ENCODE assay signal across 14 cellular contexts in the genomic region with DNA sequence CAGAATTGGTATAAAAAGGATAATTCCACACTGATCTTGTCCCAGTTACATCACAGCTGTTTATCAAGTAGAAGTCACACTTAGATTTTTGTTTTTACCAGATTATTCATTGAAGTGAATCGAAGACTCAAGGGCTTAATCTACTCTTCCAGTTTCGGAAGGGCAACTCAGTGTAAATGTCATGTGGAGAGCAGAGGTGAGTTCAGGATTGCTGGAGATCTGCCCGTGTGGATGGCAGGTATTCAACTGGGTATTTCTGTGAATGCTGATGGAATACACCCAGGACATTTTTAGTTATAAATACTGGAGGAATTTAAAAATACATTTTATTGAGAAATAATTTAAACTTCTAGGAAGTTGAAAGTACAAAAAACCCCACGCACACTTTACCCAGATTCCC. TPM values are rescaled to one million over a fixed set of nuclear protein-coding genes. Genes with fewer than 3 reads are reported as not detected.
DNase-seq lines count a peak whose midpoint lies in the region; ATAC-seq and TF ChIP-seq lines count a peak whose summit lies in the region.
"Had no signal": no experiment of that assay in that cellular context is flagged by ENCODE, and none has a peak within 500 bp of the region (broad histone marks: within the 10 kb centered on the region; RNA-seq: fewer than 3 reads in every experiment).

No MANE protein-coding gene starts in this region.

- intact Hi-C loops in CD4-positive, alpha-beta T cell (cut with DNase I, micrococcal nuclease) = no loop called here

- H3K9ac ChIP-seq in liver (ENCODE audit: low read depth in 1 of 2, low read length in 2 of 2) = no peak overlapping the region

- no peaks in the 10 kb centered on the region for H3K27me3 Mint-ChIP-seq in activated naive CD4-positive, alpha-beta T cell treated with anti-CD3 and anti-CD28 coated beads, Interleukin-2, amount 10 ng/mL, durations not matched to agents 7 days and 5 days
- H3K27me3 Mint-ChIP-seq in CD4-positive, alpha-beta T cell = no peaks in the 10 kb centered on the region
- no peaks in the 10 kb centered on the region for H3K27me3 Mint-ChIP-seq in chondrocyte (ENCODE audit: low read depth)

- H3K9me3 Mint-ChIP-seq in activated naive CD4-positive, alpha-beta T cell treated with anti-CD3 and anti-CD28 coated beads, Interleukin-2, amount 10 ng/mL, durations not matched to agents 7 days and 5 days = no peaks in the 10 kb centered on the region
- no peaks in the 10 kb centered on the region for H3K9me3 Mint-ChIP-seq in CD4-positive, alpha-beta T cell
- no peaks in the 10 kb centered on the region for H3K9me3 Mint-ChIP-seq in chondrocyte (ENCODE audit: low read depth)
- H3K9me3 Mint-ChIP-seq: CD14-positive monocyte, HFFc6 had no signal

- peaks cover 0 to 1% (median 0%) of the 10 kb centered on the region in 4 donors for H3K36me3 ChIP-seq in liver (ENCODE audit: control insufficient read depth in 4 of 4, insufficient read depth in 3 of 4, low read depth in 1 of 4, low read length in 3 of 4)

- no peak for ATAC-seq in CD4-positive, alpha-beta T cell (ENCODE audit: poor library complexity)
- no peak for ATAC-seq in GM18517 (IDR thresholded peaks at IDR 0.05; ENCODE audit: unreplicated experiment)

- H3K27ac Mint-ChIP-seq in activated naive CD4-positive, alpha-beta T cell treated with anti-CD3 and anti-CD28 coated beads, Interleukin-2, amount 10 ng/mL, durations not matched to agents 7 days and 5 days = peak overlapping the region; percentile 33
- H3K27ac Mint-ChIP-seq in CD4-positive, alpha-beta T cell = peak overlapping the region; percentile 49
- H3K27ac Mint-ChIP-seq in chondrocyte (ENCODE audit: unreplicated experiment) = no peak overlapping the region
- H3K27ac Mint-ChIP-seq: HFFc6 had no signal

- no peak overlapping the region for H3K27ac ChIP-seq in CD4-positive, alpha-beta T cell (ENCODE audit: low read depth, low read length)
- no peak overlapping the region for H3K27ac ChIP-seq in liver (ENCODE audit: low read depth in 1 of 2, low read length in 2 of 2)
- H3K27ac ChIP-seq: 22Rv1, HL-60 had no signal

- no peak for DNase-seq in activated naive CD4-positive, alpha-beta T cell treated with anti-CD3 and anti-CD28 coated beads, Interleukin-2, amount 10 ng/mL, durations not matched to agents 7 days and 5 days
- DNase-seq in activated naive CD4-positive, alpha-beta T cell treated with Interleukin-2 at 50 U/mL for 16 hours = no peak
- DNase-seq in CD4-positive, alpha-beta T cell = no peak
- DNase-seq in NCI-H82 treated with DMSO at 0.1 percent for 48 hours (lab: John Stamatoyannopoulos, UW; ENCODE audit: unreplicated experiment) (peak; percentile 65), glomerular visceral epithelial cell (ENCODE audit: extremely low spot score) (no peak), chondrocyte (ENCODE audit: low spot score) (no peak)
- DNase-seq: DMS 273 treated with DMSO at 0.1 percent for 48 hours, HCEC 1CT, HFFc6 had no signal

- POLR2A ChIA-PET in CD4-positive, alpha-beta T cell (lab: Charles Lee) = no interaction called here

- H3K4me3 ChIP-seq in liver (ENCODE audit: low read depth in 1 of 3, low read length in 3 of 3) = no peak overlapping the region

- no peaks in the 10 kb centered on the region for H3K27me3 ChIP-seq in CD4-positive, alpha-beta T cell (ENCODE audit: control insufficient read depth, insufficient read depth, low read length)
- no peaks in the 10 kb centered on the region for H3K27me3 ChIP-seq in liver (ENCODE audit: control insufficient read depth in 4 of 4, insufficient read depth in 4 of 4, low read length in 3 of 4)

- H3K4me3 Mint-ChIP-seq in activated naive CD4-positive, alpha-beta T cell treated with anti-CD3 and anti-CD28 coated beads, Interleukin-2, amount 10 ng/mL, durations not matched to agents 7 days and 5 days = no peak overlapping the region
- no peak overlapping the region for H3K4me3 Mint-ChIP-seq in CD4-positive, alpha-beta T cell
- H3K4me3 Mint-ChIP-seq in chondrocyte (ENCODE audit: unreplicated experiment) = no peak overlapping the region
- H3K4me3 Mint-ChIP-seq: CD14-positive monocyte, HFFc6 had no signal

- no peaks in the 10 kb centered on the region for H3K36me3 Mint-ChIP-seq in activated naive CD4-positive, alpha-beta T cell treated with anti-CD3 and anti-CD28 coated beads, Interleukin-2, amount 10 ng/mL, durations not matched to agents 7 days and 5 days
- H3K36me3 Mint-ChIP-seq in CD4-positive, alpha-beta T cell (ENCODE audit: low read depth) = peaks cover 10% of the 10 kb centered on the region
- H3K36me3 Mint-ChIP-seq in chondrocyte (ENCODE audit: low read depth) = peaks cover 6% of the 10 kb centered on the region

- no peak for TF ChIP-seq CTCF in CD4-positive, alpha-beta T cell (IDR thresholded peaks at IDR 0.05)
- TF ChIP-seq CTCF in liver (IDR thresholded peaks at IDR 0.05; ENCODE audit: low read depth, low read length, missing input control) (no peak), chondrocyte (IDR thresholded peaks at IDR 0.05) (no peak)

- H3K4me1 Mint-ChIP-seq in activated naive CD4-positive, alpha-beta T cell treated with anti-CD3 and anti-CD28 coated beads, Interleukin-2, amount 10 ng/mL, durations not matched to agents 7 days and 5 days = no peaks in the 10 kb centered on the region
- peaks cover 5% of the 10 kb centered on the region for H3K4me1 Mint-ChIP-seq in CD4-positive, alpha-beta T cell (ENCODE audit: low read depth)
- no peaks in the 10 kb centered on the region for H3K4me1 Mint-ChIP-seq in chondrocyte (ENCODE audit: low read depth)
- H3K4me1 Mint-ChIP-seq: CD14-positive monocyte had no signal

- WGBS in liver = 37% methylated on average over 4 of the region's 4 CpGs

- no peaks in the 10 kb centered on the region for H3K9me3 ChIP-seq in CD4-positive, alpha-beta T cell (ENCODE audit: control insufficient read depth, low read length)
- H3K9me3 ChIP-seq in liver (ENCODE audit: control insufficient read depth in 4 of 4, low read length in 3 of 4) = no peaks in the 10 kb centered on the region

- H3K4me1 ChIP-seq in liver (ENCODE audit: control insufficient read depth in 4 of 4, insufficient read depth in 4 of 4, low read length in 3 of 4) = peaks cover 0 to 26% (median 12%) of the 10 kb centered on the region in 4 donors

- TF ChIP-seq RAD21 in liver (IDR thresholded peaks at IDR 0.05) = peak in 1 of 2 donors; percentile 9

- CTCF ChIA-PET in activated naive CD4-positive, alpha-beta T cell treated with anti-CD3 and anti-CD28 coated beads, Interleukin-2, amount 10 ng/mL, durations not matched to agents 7 days and 5 days (lab: Charles Lee) = no interaction called here
- CTCF ChIA-PET in CD4-positive, alpha-beta T cell (lab: Charles Lee) = no interaction called here

TF ChIP-seq in liver, 16 proteins besides CTCF, POLR2A, EP300 and RAD21 (continues in another document):
- TF ChIP-seq, protein P1, sequence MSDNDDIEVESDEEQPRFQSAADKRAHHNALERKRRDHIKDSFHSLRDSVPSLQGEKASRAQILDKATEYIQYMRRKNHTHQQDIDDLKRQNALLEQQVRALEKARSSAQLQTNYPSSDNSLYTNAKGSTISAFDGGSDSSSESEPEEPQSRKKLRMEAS (IDR thresholded peaks at IDR 0.05) = peak; percentile 23
- TF ChIP-seq YY1 (IDR thresholded peaks at IDR 0.05) (no peak), FOXA2 (IDR thresholded peaks at IDR 0.05) (no peak), HNF4A (conservative IDR thresholded peaks at IDR 0.05) (peak; percentile 15 to 41), EGR1 (IDR thresholded peaks at IDR 0.05; ENCODE audit: low read depth in 2 of 2) (no peak), SP1 (IDR thresholded peaks at IDR 0.05) (no peak), RXRA (IDR thresholded peaks at IDR 0.05) (peak; percentile 72 to 82), GABPA (IDR thresholded peaks at IDR 0.05 in 1 of 2, conservative IDR thresholded peaks at IDR 0.05 in 1 of 2) (no peak), HNF4G (IDR thresholded peaks at IDR 0.05) (no peak), NR2F2 (IDR thresholded peaks at IDR 0.05) (no peak), TAF1 (conservative IDR thresholded peaks at IDR 0.05) (no peak), FOXA1 (IDR thresholded peaks at IDR 0.05) (no peak)
- TF ChIP-seq, protein P2, sequence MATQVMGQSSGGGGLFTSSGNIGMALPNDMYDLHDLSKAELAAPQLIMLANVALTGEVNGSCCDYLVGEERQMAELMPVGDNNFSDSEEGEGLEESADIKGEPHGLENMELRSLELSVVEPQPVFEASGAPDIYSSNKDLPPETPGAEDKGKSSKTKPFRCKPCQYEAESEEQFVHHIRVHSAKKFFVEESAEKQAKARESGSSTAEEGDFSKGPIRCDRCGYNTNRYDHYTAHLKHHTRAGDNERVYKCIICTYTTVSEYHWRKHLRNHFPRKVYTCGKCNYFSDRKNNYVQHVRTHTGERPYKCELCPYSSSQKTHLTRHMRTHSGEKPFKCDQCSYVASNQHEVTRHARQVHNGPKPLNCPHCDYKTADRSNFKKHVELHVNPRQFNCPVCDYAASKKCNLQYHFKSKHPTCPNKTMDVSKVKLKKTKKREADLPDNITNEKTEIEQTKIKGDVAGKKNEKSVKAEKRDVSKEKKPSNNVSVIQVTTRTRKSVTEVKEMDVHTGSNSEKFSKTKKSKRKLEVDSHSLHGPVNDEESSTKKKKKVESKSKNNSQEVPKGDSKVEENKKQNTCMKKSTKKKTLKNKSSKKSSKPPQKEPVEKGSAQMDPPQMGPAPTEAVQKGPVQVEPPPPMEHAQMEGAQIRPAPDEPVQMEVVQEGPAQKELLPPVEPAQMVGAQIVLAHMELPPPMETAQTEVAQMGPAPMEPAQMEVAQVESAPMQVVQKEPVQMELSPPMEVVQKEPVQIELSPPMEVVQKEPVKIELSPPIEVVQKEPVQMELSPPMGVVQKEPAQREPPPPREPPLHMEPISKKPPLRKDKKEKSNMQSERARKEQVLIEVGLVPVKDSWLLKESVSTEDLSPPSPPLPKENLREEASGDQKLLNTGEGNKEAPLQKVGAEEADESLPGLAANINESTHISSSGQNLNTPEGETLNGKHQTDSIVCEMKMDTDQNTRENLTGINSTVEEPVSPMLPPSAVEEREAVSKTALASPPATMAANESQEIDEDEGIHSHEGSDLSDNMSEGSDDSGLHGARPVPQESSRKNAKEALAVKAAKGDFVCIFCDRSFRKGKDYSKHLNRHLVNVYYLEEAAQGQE (IDR thresholded peaks at IDR 0.05) = no peak

RNA-seq across cellular contexts. Expression of a gene that starts 19.4 kb away (rescaled TPM):
- 10 to 100 TPM; 46.5 to 47.5 TPM for total RNA-seq in CD4-positive, alpha-beta T cell
- total RNA-seq in liver (10 to 100 TPM in 1 of 2 donors, 1 to 10 TPM in 1; 7.1 to 15.7 TPM), chondrocyte (33.3 to 35.1 TPM (median 35.0 TPM) in 3 replicates)
- polyA plus RNA-seq in liver = 1 to 10 TPM; 4.5 to 8.0 TPM

RNA-seq across cellular contexts. Expression of a gene that starts 57.6 kb away (rescaled TPM):
- total RNA-seq in CD4-positive, alpha-beta T cell = 1 to 10 TPM; 1.1 to 1.3 TPM
- total RNA-seq in liver (10 to 100 TPM in 1 of 2 donors, under 1 TPM in 1; 0.33 to 16.6 TPM), chondrocyte (0.95 to 5.1 TPM (median 1.2 TPM) in 3 replicates)
- polyA plus RNA-seq in liver = under 1 TPM; 0.31 to 0.53 TPM

RNA-seq across cellular contexts. Expression of a gene that starts 57.7 kb away (rescaled TPM):
- 10 to 100 TPM; 56.2 to 63.6 TPM for total RNA-seq in CD4-positive, alpha-beta T cell
- total RNA-seq in liver = 10 to 100 TPM in 1 of 2 donors, 1 to 10 TPM in 1; 8.1 to 10.3 TPM
- polyA plus RNA-seq in liver = 1 to 10 TPM; 5.9 to 9.1 TPM
- 26.1 to 32.8 TPM (median 26.4 TPM) in 3 replicates for total RNA-seq in chondrocyte
